In genomic region chr7:103784887-103785286, GRCh38 we compare ENCODE assay signal across 25 cellular contexts.
"Had no signal": no experiment of that assay in that cellular context is flagged by ENCODE, and none has a peak within 500 bp of the region (broad histone marks: within the 10 kb centered on the region; RNA-seq: fewer than 3 reads in every experiment).

No MANE protein-coding gene starts in this region.

- H3K36me3 Mint-ChIP-seq: naive B cell had no signal

- H3K36me3 ChIP-seq: colonic mucosa, esophagus squamous epithelium, gastrocnemius medialis, heart right ventricle, left lung, lower lobe of right lung had no signal

- H3K27ac Mint-ChIP-seq: dendritic cell treated with granulocyte-macrophage colony-stimulating factor and Interleukin-4, amounts not matched to agents 40 ng/mL and 50 ng/mL, for 4 days; effector memory CD8-positive, alpha-beta T cell; endodermal cell; mesothelial cell of epicardium; naive B cell had no signal

- H3K9me3 ChIP-seq: colonic mucosa, esophagus squamous epithelium, gastrocnemius medialis, mucosa of descending colon had no signal

- H3K4me1 ChIP-seq: colonic mucosa, esophagus squamous epithelium, gastrocnemius medialis, heart right ventricle, left lung, lower lobe of right lung had no signal

- ATAC-seq: effector memory CD8-positive, alpha-beta T cell; esophagus mucosa; gastrocnemius medialis; heart right ventricle; left cardiac atrium; left lung; left ventricle myocardium superior; lower lobe of right lung; mucosa of descending colon had no signal

- H3K27me3 Mint-ChIP-seq: dendritic cell treated with granulocyte-macrophage colony-stimulating factor and Interleukin-4, amounts not matched to agents 40 ng/mL and 50 ng/mL, for 4 days had no signal

- H3K4me3 Mint-ChIP-seq: dendritic cell treated with granulocyte-macrophage colony-stimulating factor and Interleukin-4, amounts not matched to agents 40 ng/mL and 50 ng/mL, for 4 days; effector memory CD8-positive, alpha-beta T cell; endodermal cell; mesothelial cell of epicardium; naive B cell had no signal

- H3K4me1 Mint-ChIP-seq: endodermal cell, naive B cell had no signal

- H3K27ac ChIP-seq: colonic mucosa, epithelial cell of prostate, esophagus squamous epithelium, gastrocnemius medialis, heart right ventricle, left lung, lower lobe of right lung had no signal

- H3K9me3 Mint-ChIP-seq: effector memory CD8-positive, alpha-beta T cell had no signal

- H3K27me3 ChIP-seq: colonic mucosa, esophagus squamous epithelium, gastrocnemius medialis, heart right ventricle, left lung had no signal

- H3K4me3 ChIP-seq: colonic mucosa, esophagus squamous epithelium, gastrocnemius medialis, heart right ventricle, left lung, lower lobe of right lung, mucosa of descending colon had no signal

- DNase-seq: colonic mucosa; cortex of kidney; effector CD8-positive, alpha-beta T cell; effector memory CD8-positive, alpha-beta T cell; endodermal cell; erythroblast; esophagus squamous epithelium; foreskin fibroblast; foreskin melanocyte; gastrocnemius medialis; glutamatergic neuron; head of caudate nucleus; heart right ventricle; hippocampal formation; left cardiac atrium; left lung; left ventricle myocardium superior; lower lobe of right lung; mesenchymal stem cell; mucosa of descending colon; naive B cell had no signal
